In genomic region chr2:64738026-64738425, GRCh38 we compare ENCODE assay signal across 15 cellular contexts.
A peak's percentile ranks its signal among the peaks of the same experiment; 100 is the strongest.
DNase-seq lines count a peak whose midpoint lies in the region; ATAC-seq lines count a peak whose summit lies in the region.
"Had no signal": no experiment of that assay in that cellular context is flagged by ENCODE, and none has a peak within 500 bp of the region (broad histone marks: within the 10 kb centered on the region; RNA-seq: fewer than 3 reads in every experiment).

No MANE protein-coding gene starts in this region.

- H3K4me3 Mint-ChIP-seq in activated T-helper 2 cell treated with anti-CD3 and anti-CD28 coated beads, Interferon-gamma antibody, Interleukin-2, Interleukin-4, amounts not matched to agents 10 μg/mL and 5 μg/mL and 100 μg/mL, durations not matched to agents 14 hours and 24 hours and 36 hours (ENCODE audit: low read depth), result peak overlapping the region; percentile 2
- no peak overlapping the region for H3K4me3 Mint-ChIP-seq in naive thymus-derived CD8-positive, alpha-beta T cell
- H3K4me3 Mint-ChIP-seq: dendritic cell treated with granulocyte-macrophage colony-stimulating factor and Interleukin-4, amounts not matched to agents 40 ng/mL and 50 ng/mL, for 4 days had no signal

- peaks cover 29% of the 10 kb centered on the region for H3K36me3 Mint-ChIP-seq in activated T-helper 2 cell treated with anti-CD3 and anti-CD28 coated beads, Interferon-gamma antibody, Interleukin-2, Interleukin-4, amounts not matched to agents 10 μg/mL and 5 μg/mL and 100 μg/mL, durations not matched to agents 14 hours and 24 hours and 36 hours (ENCODE audit: low read depth)
- peaks cover 0 to 4% (median 0%) of the 10 kb centered on the region in 3 donors for H3K36me3 Mint-ChIP-seq in naive thymus-derived CD8-positive, alpha-beta T cell

- ATAC-seq in GM18867 (IDR thresholded peaks at IDR 0.05; ENCODE audit: unreplicated experiment) (peak; percentile 61), GM21381 (IDR thresholded peaks at IDR 0.05; ENCODE audit: unreplicated experiment) (peak; percentile 56), HG03095 (IDR thresholded peaks at IDR 0.05; ENCODE audit: unreplicated experiment) (peak; percentile 62), HG03025 (IDR thresholded peaks at IDR 0.05; ENCODE audit: low FRiP score, unreplicated experiment) (no peak), GM19467 (IDR thresholded peaks at IDR 0.05; ENCODE audit: unreplicated experiment) (no peak)
- no peak for ATAC-seq in naive thymus-derived CD8-positive, alpha-beta T cell

- DNase-seq in activated T-helper 2 cell treated with anti-CD3 and anti-CD28 coated beads, Interferon-gamma antibody, Interleukin-2, Interleukin-4, amounts not matched to agents 10 μg/mL and 5 μg/mL and 100 μg/mL, durations not matched to agents 14 hours and 24 hours and 36 hours (ENCODE audit: low spot score), result no peak
- DNase-seq in naive thymus-derived CD8-positive, alpha-beta T cell, result no peak
- no peak for DNase-seq in DMS53 treated with DMSO at 0.1 percent for 48 hours (lab: John Stamatoyannopoulos, UW; ENCODE audit: unreplicated experiment)
- DNase-seq: aorta; GF-D8; mesendoderm; NCI-H1436; NCI-H526; stimulated activated CD4-positive, alpha-beta T cell treated with anti-CD3 and anti-CD28 coated beads, Interleukin-12 subunit alpha, Interleukin-12 subunit beta, amount 100 ng/mL, for 4 hours had no signal

- H3K4me1 Mint-ChIP-seq in activated T-helper 2 cell treated with anti-CD3 and anti-CD28 coated beads, Interferon-gamma antibody, Interleukin-2, Interleukin-4, amounts not matched to agents 10 μg/mL and 5 μg/mL and 100 μg/mL, durations not matched to agents 14 hours and 24 hours and 36 hours (ENCODE audit: low read depth), result peaks cover 44% of the 10 kb centered on the region
- H3K4me1 Mint-ChIP-seq in naive thymus-derived CD8-positive, alpha-beta T cell, result peaks cover 8 to 21% (median 15%) of the 10 kb centered on the region in 4 donors

- POLR2A ChIA-PET in naive thymus-derived CD8-positive, alpha-beta T cell (lab: Charles Lee), result interaction anchor here (0.9 to 1.9 kb wide), 5 partner anchors 11 to 83 kb away, joined by 3 to 6 read pairs (median 4); no protein-coding TSS in a partner anchor

- peak overlapping the region; percentile 79 for H3K27ac Mint-ChIP-seq in activated T-helper 2 cell treated with anti-CD3 and anti-CD28 coated beads, Interferon-gamma antibody, Interleukin-2, Interleukin-4, amounts not matched to agents 10 μg/mL and 5 μg/mL and 100 μg/mL, durations not matched to agents 14 hours and 24 hours and 36 hours
- peak overlapping the region in 1 of 10 donors; percentile 4 for H3K27ac Mint-ChIP-seq in naive thymus-derived CD8-positive, alpha-beta T cell

- intact Hi-C loops in activated T-helper 2 cell treated with anti-CD3 and anti-CD28 coated beads, Interferon-gamma antibody, Interleukin-2, Interleukin-4, amounts not matched to agents 10 μg/mL and 5 μg/mL and 100 μg/mL, durations not matched to agents 14 hours and 24 hours and 36 hours (cut with micrococcal nuclease), result loop anchor here (1.0 to 10.0 kb wide), 4 partner anchors 12 to 247 kb away; partner anchors contain the start of genes AFTPH and SLC1A4

- no peaks in the 10 kb centered on the region for H3K9me3 Mint-ChIP-seq in activated T-helper 2 cell treated with anti-CD3 and anti-CD28 coated beads, Interferon-gamma antibody, Interleukin-2, Interleukin-4, amounts not matched to agents 10 μg/mL and 5 μg/mL and 100 μg/mL, durations not matched to agents 14 hours and 24 hours and 36 hours
- H3K9me3 Mint-ChIP-seq in naive thymus-derived CD8-positive, alpha-beta T cell, result no peaks in the 10 kb centered on the region
- H3K9me3 Mint-ChIP-seq: dendritic cell treated with granulocyte-macrophage colony-stimulating factor and Interleukin-4, amounts not matched to agents 40 ng/mL and 50 ng/mL, for 4 days had no signal

- H3K27me3 Mint-ChIP-seq in activated T-helper 2 cell treated with anti-CD3 and anti-CD28 coated beads, Interferon-gamma antibody, Interleukin-2, Interleukin-4, amounts not matched to agents 10 μg/mL and 5 μg/mL and 100 μg/mL, durations not matched to agents 14 hours and 24 hours and 36 hours (ENCODE audit: low read depth), result no peaks in the 10 kb centered on the region
- H3K27me3 Mint-ChIP-seq in naive thymus-derived CD8-positive, alpha-beta T cell, result no peaks in the 10 kb centered on the region
- H3K27me3 Mint-ChIP-seq: dendritic cell treated with granulocyte-macrophage colony-stimulating factor and Interleukin-4, amounts not matched to agents 40 ng/mL and 50 ng/mL, for 4 days had no signal

Comparison
In these comparisons a context has a peak if more than half of its experiments do, and no peak if none do; other contexts are left out.
1. ATAC-seq: peak in GM18867 (single experiment), GM21381 (single experiment) and HG03095 (single experiment); none in naive thymus-derived CD8-positive, alpha-beta T cell (0 of 2), HG03025 (single experiment) and GM19467 (single experiment).